1 cellular context compared by ENCODE assay signal in genomic region chr17:65515959-65516948, GRCh38.
TF ChIP-seq lines count a peak whose summit lies in the region.

No MANE protein-coding gene starts in this region.

TF ChIP-seq in HepG2, 621 proteins besides CTCF, POLR2A, EP300 and RAD21 (continued from another document and continues in another):
- TF ChIP-seq ZBTB7A (CRISPR knock-in tag; IDR thresholded peaks at IDR 0.05) (no peak), ZNF747 (CRISPR knock-in tag; IDR thresholded peaks at IDR 0.05; ENCODE audit: borderline replicate concordance) (no peak), EHMT2 (IDR thresholded peaks at IDR 0.05; ENCODE audit: borderline replicate concordance, low read depth, low read length) (peak; percentile 56; the same call in 1 of the 2 replicates), ZFP90 (CRISPR knock-in tag; IDR thresholded peaks at IDR 0.05; ENCODE audit: borderline replicate concordance) (no peak), MED13 (CRISPR knock-in tag; IDR thresholded peaks at IDR 0.05) (no peak), ZSCAN30 (CRISPR knock-in tag; IDR thresholded peaks at IDR 0.05) (no peak), ARNTL (CRISPR knock-in tag; IDR thresholded peaks at IDR 0.05) (no peak), ZNF20 (CRISPR knock-in tag; IDR thresholded peaks at IDR 0.05) (no peak), NR2F6 (IDR thresholded peaks at IDR 0.05) (peak; percentile 54; the same call in 1 of the 2 replicates), NR2F6 (CRISPR knock-in tag; IDR thresholded peaks at IDR 0.05) (no peak; the same call in 1 of the 2 replicates), ERF (CRISPR knock-in tag; IDR thresholded peaks at IDR 0.05) (peak; percentile 38; the same call in 1 of the 2 replicates), POLR2G (IDR thresholded peaks at IDR 0.05; ENCODE audit: low read depth, low read length) (no peak), FOSL1 (CRISPR knock-in tag; IDR thresholded peaks at IDR 0.05; ENCODE audit: borderline replicate concordance) (no peak), ZNF34 (CRISPR knock-in tag; IDR thresholded peaks at IDR 0.05; ENCODE audit: borderline replicate concordance) (no peak), HDAC2 (CRISPR knock-in tag; IDR thresholded peaks at IDR 0.05) (peak; percentile 43; the same call in 1 of the 2 replicates), ZNF557 (CRISPR knock-in tag; IDR thresholded peaks at IDR 0.05) (no peak; the same call in 1 of the 2 replicates), RARG (CRISPR knock-in tag; IDR thresholded peaks at IDR 0.05; ENCODE audit: low read depth) (no peak), ZBED4 (CRISPR knock-in tag; IDR thresholded peaks at IDR 0.05; ENCODE audit: borderline replicate concordance) (no peak), PCBP2 (optimal IDR thresholded peaks at IDR 0.05; ENCODE audit: low read depth, low read length, poor library complexity, severe bottlenecking) (peak; percentile 89), ZNF30 (CRISPR knock-in tag; IDR thresholded peaks at IDR 0.05) (no peak), PHF20 (CRISPR knock-in tag; IDR thresholded peaks at IDR 0.05) (no peak), HNF4A (CRISPR knock-in tag; IDR thresholded peaks at IDR 0.05) (peak; percentile 43; the same call in 1 of the 2 replicates), TOE1 (CRISPR knock-in tag; IDR thresholded peaks at IDR 0.05) (no peak), ZNF572 (CRISPR knock-in tag; IDR thresholded peaks at IDR 0.05) (no peak), ZNF674 (CRISPR knock-in tag; IDR thresholded peaks at IDR 0.05; ENCODE audit: low read depth) (no peak), ZBTB25 (CRISPR knock-in tag; IDR thresholded peaks at IDR 0.05) (no peak), ONECUT2 (CRISPR knock-in tag; IDR thresholded peaks at IDR 0.05) (no peak), RNF2 (conservative IDR thresholded peaks at IDR 0.05; ENCODE audit: low read depth) (no peak), MAF1 (CRISPR knock-in tag; IDR thresholded peaks at IDR 0.05; ENCODE audit: borderline replicate concordance) (no peak), ZC3H4 (CRISPR knock-in tag; IDR thresholded peaks at IDR 0.05; ENCODE audit: borderline replicate concordance) (no peak), ZMYM4 (CRISPR knock-in tag; IDR thresholded peaks at IDR 0.05) (no peak), SCMH1 (CRISPR knock-in tag; IDR thresholded peaks at IDR 0.05; ENCODE audit: borderline replicate concordance) (no peak), ZNF619 (CRISPR knock-in tag; IDR thresholded peaks at IDR 0.05) (no peak), ZNF232 (CRISPR knock-in tag; IDR thresholded peaks at IDR 0.05; ENCODE audit: borderline replicate concordance) (no peak), TARDBP (CRISPR knock-in tag; IDR thresholded peaks at IDR 0.05) (peak; percentile 59; the same call in 1 of the 2 replicates), ZBTB10 (CRISPR knock-in tag; IDR thresholded peaks at IDR 0.05; ENCODE audit: borderline replicate concordance) (no peak), ZSCAN21 (CRISPR knock-in tag; IDR thresholded peaks at IDR 0.05; ENCODE audit: borderline replicate concordance) (no peak), LCORL (IDR thresholded peaks at IDR 0.05) (no peak), LCORL (CRISPR knock-in tag; IDR thresholded peaks at IDR 0.05) (peak; percentile 54; the same call in 1 of the 2 replicates), ZNF768 (CRISPR knock-in tag; IDR thresholded peaks at IDR 0.05) (no peak), ZNF382 (CRISPR knock-in tag; IDR thresholded peaks at IDR 0.05; ENCODE audit: borderline replicate concordance) (no peak), YY1 (IDR thresholded peaks at IDR 0.05; ENCODE audit: insufficient read depth, insufficient replicate concordance, low read depth, low read length) (no peak), FOXP4 (CRISPR knock-in tag; IDR thresholded peaks at IDR 0.05) (peak; percentile 72), REPIN1 (CRISPR knock-in tag; IDR thresholded peaks at IDR 0.05; ENCODE audit: borderline replicate concordance, low read depth) (no peak)
- TF ChIP-seq, protein P1, sequence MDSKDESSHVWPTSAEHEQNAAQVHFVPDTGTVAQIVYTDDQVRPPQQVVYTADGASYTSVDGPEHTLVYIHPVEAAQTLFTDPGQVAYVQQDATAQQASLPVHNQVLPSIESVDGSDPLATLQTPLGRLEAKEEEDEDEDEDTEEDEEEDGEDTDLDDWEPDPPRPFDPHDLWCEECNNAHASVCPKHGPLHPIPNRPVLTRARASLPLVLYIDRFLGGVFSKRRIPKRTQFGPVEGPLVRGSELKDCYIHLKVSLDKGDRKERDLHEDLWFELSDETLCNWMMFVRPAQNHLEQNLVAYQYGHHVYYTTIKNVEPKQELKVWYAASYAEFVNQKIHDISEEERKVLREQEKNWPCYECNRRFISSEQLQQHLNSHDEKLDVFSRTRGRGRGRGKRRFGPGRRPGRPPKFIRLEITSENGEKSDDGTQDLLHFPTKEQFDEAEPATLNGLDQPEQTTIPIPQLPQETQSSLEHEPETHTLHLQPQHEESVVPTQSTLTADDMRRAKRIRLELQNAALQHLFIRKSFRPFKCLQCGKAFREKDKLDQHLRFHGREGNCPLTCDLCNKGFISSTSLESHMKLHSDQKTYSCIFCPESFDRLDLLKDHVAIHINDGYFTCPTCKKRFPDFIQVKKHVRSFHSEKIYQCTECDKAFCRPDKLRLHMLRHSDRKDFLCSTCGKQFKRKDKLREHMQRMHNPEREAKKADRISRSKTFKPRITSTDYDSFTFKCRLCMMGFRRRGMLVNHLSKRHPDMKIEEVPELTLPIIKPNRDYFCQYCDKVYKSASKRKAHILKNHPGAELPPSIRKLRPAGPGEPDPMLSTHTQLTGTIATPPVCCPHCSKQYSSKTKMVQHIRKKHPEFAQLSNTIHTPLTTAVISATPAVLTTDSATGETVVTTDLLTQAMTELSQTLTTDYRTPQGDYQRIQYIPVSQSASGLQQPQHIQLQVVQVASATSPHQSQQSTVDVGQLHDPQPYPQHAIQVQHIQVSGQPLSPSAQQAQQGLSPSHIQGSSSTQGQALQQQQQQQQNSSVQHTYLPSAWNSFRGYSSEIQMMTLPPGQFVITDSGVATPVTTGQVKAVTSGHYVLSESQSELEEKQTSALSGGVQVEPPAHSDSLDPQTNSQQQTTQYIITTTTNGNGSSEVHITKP (CRISPR knock-in tag; IDR thresholded peaks at IDR 0.05; ENCODE audit: low read depth): 0 out of 2 replicates have a peak, but pooled peaks have one; percentile 20
- TF ChIP-seq, protein P2, sequence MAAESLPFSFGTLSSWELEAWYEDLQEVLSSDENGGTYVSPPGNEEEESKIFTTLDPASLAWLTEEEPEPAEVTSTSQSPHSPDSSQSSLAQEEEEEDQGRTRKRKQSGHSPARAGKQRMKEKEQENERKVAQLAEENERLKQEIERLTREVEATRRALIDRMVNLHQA (CRISPR knock-in tag; IDR thresholded peaks at IDR 0.05): no peak
- TF ChIP-seq, protein P3, sequence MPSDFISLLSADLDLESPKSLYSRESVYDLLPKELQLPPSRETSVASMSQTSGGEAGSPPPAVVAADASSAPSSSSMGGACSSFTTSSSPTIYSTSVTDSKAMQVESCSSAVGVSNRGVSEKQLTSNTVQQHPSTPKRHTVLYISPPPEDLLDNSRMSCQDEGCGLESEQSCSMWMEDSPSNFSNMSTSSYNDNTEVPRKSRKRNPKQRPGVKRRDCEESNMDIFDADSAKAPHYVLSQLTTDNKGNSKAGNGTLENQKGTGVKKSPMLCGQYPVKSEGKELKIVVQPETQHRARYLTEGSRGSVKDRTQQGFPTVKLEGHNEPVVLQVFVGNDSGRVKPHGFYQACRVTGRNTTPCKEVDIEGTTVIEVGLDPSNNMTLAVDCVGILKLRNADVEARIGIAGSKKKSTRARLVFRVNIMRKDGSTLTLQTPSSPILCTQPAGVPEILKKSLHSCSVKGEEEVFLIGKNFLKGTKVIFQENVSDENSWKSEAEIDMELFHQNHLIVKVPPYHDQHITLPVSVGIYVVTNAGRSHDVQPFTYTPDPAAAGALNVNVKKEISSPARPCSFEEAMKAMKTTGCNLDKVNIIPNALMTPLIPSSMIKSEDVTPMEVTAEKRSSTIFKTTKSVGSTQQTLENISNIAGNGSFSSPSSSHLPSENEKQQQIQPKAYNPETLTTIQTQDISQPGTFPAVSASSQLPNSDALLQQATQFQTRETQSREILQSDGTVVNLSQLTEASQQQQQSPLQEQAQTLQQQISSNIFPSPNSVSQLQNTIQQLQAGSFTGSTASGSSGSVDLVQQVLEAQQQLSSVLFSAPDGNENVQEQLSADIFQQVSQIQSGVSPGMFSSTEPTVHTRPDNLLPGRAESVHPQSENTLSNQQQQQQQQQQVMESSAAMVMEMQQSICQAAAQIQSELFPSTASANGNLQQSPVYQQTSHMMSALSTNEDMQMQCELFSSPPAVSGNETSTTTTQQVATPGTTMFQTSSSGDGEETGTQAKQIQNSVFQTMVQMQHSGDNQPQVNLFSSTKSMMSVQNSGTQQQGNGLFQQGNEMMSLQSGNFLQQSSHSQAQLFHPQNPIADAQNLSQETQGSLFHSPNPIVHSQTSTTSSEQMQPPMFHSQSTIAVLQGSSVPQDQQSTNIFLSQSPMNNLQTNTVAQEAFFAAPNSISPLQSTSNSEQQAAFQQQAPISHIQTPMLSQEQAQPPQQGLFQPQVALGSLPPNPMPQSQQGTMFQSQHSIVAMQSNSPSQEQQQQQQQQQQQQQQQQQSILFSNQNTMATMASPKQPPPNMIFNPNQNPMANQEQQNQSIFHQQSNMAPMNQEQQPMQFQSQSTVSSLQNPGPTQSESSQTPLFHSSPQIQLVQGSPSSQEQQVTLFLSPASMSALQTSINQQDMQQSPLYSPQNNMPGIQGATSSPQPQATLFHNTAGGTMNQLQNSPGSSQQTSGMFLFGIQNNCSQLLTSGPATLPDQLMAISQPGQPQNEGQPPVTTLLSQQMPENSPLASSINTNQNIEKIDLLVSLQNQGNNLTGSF (CRISPR knock-in tag; IDR thresholded peaks at IDR 0.05): no peak
